ENCODE assay signal across 8 cellular contexts in the genomic region with DNA sequence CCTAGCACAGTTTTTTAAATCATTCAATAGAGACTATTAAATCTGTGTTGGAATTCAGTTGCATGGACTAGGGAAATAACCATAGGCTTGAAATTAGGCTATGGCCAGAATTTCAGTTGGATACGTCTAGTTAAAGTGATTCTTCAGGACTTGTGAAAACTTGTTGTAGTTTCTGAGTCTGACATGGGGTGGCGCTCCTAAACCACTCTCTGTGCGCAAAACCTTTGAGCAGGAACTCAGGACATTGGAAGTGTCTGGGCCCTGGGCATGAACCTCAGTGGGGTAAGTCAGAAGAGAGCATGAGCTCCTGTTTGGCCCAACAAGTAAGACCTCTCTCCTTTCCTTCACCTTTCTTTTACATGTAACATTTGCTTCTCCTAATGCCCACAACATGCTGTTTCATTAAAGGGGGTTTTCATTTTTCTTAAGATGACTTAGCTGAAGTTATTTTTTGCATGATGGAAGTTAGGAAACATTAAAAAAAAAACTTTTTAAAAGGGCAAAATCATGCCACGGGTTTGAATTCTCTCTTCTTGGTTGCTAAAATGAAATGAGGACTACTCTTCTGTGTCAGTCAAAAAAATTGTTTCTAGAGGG. TPM values are rescaled to one million over a fixed set of nuclear protein-coding genes. Genes with fewer than 3 reads are reported as not detected.
A peak's percentile ranks its signal among the peaks of the same experiment; 100 is the strongest.
DNase-seq lines count a peak whose midpoint lies in the region; ATAC-seq, FAIRE-seq and TF ChIP-seq lines count a peak whose summit lies in the region.

No MANE protein-coding gene starts in this region.

- FAIRE-seq in pancreas (lab: Jason Lieb, UNC), result no peak

- intact Hi-C loops in pancreas (cut with DNase I), result no loop called here

- H3K36me3 ChIP-seq in pancreas, result no peaks in the 10 kb centered on the region

- ATAC-seq in pancreas (peak in 3 of 4 donors; percentile 67 to 84 (median 75)), HG03342 (IDR thresholded peaks at IDR 0.05; ENCODE audit: unreplicated experiment) (no peak)

- H3K4me3 ChIP-seq in pancreas, result no peak overlapping the region

- peak; percentile 5 to 31 (median 29) for TF ChIP-seq CTCF in pancreas (IDR thresholded peaks at IDR 0.05)

- DNase-seq in stimulated activated CD4-positive, alpha-beta T cell treated with anti-CD3 and anti-CD28 coated beads, Interleukin-1b, Interleukin-23, amount 100 ng/mL, for 48 hours, result peak; percentile 24
- DNase-seq in stimulated activated CD4-positive, alpha-beta T cell treated with anti-CD3 and anti-CD28 coated beads, Interleukin-4, amount 100 ng/mL, for 1 hour, result no peak
- DNase-seq in NCI-H1105 (lab: John Stamatoyannopoulos, UW), result peak; percentile 41
- peak; percentile 38 for DNase-seq in SW480 (ENCODE audit: low spot score)
- peak; percentile 70 for DNase-seq in fibroblast of the conjunctiva (ENCODE audit: low read depth)
- peak in 3 of 6 donors; percentile 21 to 63 (median 40) for DNase-seq in pancreas
- no peak for DNase-seq in GM19238 (ENCODE audit: insufficient read length, low spot score)

- H3K4me1 ChIP-seq in pancreas, result peaks cover 0 to 9% (median 0%) of the 10 kb centered on the region in 3 donors

- 15 to 19% methylated on average over 4 of the region's 4 CpGs for WGBS in pancreas, 2 donors

- H3K27me3 ChIP-seq in pancreas, result peaks cover 0 to 12% (median 0%) of the 10 kb centered on the region in 4 donors

- H3K9me3 ChIP-seq in pancreas, result no peaks in the 10 kb centered on the region

- no peak overlapping the region for H3K27ac ChIP-seq in pancreas

RNA-seq across cellular contexts. Expression of gene CCDC190, which starts 17.1 kb away (rescaled TPM):
- total RNA-seq in pancreas, result not detected
- not detected for polyA plus RNA-seq in pancreas

Comparison
In these comparisons a context has a peak if more than half of its experiments do, and no peak if none do; other contexts are left out.
1. DNase-seq: peak in stimulated activated CD4-positive, alpha-beta T cell treated with anti-CD3 and anti-CD28 coated beads, Interleukin-1b, Interleukin-23, amount 100 ng/mL, for 48 hours (single experiment), NCI-H1105 (single experiment), SW480 (single experiment) and fibroblast of the conjunctiva (single experiment); none in stimulated activated CD4-positive, alpha-beta T cell treated with anti-CD3 and anti-CD28 coated beads, Interleukin-4, amount 100 ng/mL, for 1 hour (single experiment) and GM19238 (single experiment).